Comparison of ENCODE assay signal across 1 cellular context in the genomic region with DNA sequence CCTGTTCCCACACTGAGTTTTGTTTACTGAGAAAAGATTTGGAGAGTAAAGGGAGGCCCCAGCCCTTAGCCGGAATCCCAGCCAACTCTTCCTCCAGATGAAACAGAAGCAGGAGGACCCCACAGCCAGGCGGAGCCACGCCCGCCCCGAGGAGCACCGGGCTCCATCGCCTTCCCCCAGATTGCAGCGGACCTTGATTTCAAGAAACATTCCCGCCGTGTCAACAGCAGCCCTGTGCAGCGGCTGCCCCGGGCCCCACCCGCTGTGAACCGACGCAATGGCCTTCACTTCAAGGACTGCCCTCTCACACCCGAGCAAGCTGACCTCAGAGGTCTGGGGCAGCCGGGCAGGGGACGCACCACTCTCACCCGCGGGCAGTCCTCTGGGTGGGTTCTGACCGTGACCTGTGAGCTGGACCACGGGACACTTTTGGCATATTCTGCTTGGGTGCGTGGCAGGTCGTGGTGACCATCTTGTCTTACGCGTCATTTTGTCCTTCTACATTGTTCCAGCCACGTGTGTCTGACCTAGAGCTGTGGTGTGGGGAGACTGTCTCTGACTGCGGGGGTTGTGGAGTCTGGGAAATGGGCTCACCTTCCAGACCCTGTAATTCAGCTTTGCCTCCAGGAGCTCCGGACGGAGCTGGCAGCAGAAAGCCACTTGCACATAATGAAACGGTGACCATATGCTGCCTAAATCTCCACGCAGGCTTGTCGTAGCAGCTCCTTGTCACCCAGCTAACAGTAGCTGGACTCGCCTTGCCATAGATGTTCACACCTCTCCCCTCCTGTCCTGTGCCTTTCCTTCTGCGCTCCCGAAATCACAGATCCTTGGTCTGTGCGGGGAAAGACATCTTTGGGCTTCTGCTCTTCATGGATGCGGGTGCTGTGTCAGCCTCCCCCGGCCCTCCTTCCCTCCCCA.
TF ChIP-seq lines count a peak whose summit lies in the region.

No MANE protein-coding gene starts in this region.

TF ChIP-seq in HepG2, 621 proteins besides CTCF, POLR2A, EP300 and RAD21 (continued from another document and continues in another):
- TF ChIP-seq, protein P1, sequence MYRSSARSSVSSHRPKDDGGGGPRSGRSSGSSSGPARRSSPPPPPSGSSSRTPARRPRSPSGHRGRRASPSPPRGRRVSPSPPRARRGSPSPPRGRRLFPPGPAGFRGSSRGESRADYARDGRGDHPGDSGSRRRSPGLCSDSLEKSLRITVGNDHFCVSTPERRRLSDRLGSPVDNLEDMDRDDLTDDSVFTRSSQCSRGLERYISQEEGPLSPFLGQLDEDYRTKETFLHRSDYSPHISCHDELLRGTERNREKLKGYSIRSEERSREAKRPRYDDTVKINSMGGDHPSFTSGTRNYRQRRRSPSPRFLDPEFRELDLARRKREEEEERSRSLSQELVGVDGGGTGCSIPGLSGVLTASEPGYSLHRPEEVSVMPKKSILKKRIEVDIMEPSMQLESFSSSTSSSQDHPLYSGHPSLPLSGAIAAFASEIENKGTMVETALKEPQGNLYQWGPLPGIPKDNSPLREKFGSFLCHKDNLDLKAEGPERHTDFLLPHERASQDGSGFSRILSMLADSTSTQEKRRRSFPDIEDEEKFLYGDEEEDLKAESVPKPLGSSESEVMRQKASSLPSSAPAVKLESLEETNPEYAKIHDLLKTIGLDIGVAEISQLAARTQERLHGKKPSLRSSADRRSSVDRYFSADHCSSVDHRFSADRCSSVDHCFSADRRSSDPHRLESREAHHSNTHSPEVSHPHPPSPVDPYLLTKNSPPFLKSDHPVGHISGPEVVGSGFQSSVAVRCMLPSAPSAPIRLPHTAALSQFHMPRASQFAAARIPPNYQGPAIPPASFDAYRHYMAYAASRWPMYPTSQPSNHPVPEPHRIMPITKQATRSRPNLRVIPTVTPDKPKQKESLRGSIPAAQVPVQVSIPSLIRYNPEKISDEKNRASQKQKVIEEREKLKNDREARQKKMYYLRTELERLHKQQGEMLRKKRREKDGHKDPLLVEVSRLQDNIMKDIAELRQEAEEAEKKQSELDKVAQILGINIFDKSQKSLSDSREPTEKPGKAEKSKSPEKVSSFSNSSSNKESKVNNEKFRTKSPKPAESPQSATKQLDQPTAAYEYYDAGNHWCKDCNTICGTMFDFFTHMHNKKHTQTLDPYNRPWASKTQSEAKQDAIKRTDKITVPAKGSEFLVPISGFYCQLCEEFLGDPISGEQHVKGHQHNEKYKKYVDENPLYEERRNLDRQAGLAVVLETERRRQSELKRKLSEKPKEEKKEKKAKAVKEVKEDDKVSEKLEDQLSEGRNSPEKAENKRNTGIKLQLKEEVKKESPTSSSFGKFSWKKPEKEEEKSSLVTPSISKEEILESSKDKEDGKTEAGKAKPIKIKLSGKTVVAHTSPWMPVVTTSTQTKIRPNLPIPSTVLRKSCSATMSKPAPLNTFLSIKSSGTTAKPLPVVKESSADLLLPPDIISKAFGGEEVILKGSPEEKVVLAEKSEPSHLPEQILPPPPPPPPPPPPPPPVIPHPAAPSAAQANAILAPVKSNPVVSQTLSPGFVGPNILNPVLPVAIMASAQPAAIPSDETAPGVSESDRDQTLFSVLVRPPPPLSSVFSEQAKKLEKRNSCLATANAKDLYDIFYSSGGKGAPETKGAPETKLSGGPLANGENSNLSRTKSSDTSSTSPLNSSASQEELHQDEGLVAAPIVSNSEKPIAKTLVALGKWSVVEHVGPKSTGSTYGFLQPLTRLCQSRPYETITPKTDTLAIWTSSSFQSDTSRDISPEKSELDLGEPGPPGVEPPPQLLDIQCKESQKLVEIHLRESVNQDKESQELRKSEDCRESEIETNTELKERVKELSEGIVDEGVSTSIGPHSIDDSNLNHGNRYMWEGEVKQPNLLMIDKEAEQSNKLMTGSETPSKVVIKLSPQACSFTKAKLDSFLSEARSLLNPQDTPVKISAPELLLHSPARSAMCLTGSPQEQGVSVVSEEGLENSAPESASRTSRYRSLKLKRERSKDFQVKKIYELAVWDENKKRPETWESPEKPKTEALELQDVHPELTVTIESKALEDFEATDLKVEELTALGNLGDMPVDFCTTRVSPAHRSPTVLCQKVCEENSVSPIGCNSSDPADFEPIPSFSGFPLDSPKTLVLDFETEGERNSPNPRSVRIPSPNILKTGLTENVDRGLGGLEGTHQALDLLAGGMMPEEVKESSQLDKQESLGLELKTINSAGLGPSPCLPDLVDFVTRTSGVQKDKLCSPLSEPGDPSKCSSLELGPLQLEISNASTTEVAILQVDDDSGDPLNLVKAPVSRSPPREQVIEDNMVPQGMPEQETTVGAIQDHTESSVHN (CRISPR knock-in tag; IDR thresholded peaks at IDR 0.05) = no peak
- TF ChIP-seq POLR2AphosphoS2 (IDR thresholded peaks at IDR 0.05; ENCODE audit: low read depth, low read length) (no peak), ZNF670 (CRISPR knock-in tag; IDR thresholded peaks at IDR 0.05; ENCODE audit: borderline replicate concordance) (no peak), PHB2 (IDR thresholded peaks at IDR 0.05; ENCODE audit: partially characterized antibody) (no peak), TCF12 (IDR thresholded peaks at IDR 0.05) (no peak), TCF12 (CRISPR knock-in tag; IDR thresholded peaks at IDR 0.05) (no peak), ZKSCAN5 (CRISPR knock-in tag; IDR thresholded peaks at IDR 0.05) (no peak), SRSF1 (optimal IDR thresholded peaks at IDR 0.05; ENCODE audit: low read depth, low read length) (no peak), MYC (CRISPR knock-in tag; IDR thresholded peaks at IDR 0.05; ENCODE audit: borderline replicate concordance) (no peak), ASH2L (IDR thresholded peaks at IDR 0.05; ENCODE audit: insufficient read length, low read depth, low read length) (peak; percentile 11), MTA1 (CRISPR knock-in tag; IDR thresholded peaks at IDR 0.05; ENCODE audit: borderline replicate concordance) (peak; percentile 86; the same call in 1 of the 2 replicates), KLF11 (CRISPR knock-in tag; IDR thresholded peaks at IDR 0.05) (0 out of 2 replicates have a peak, but pooled peaks have one; percentile 4), ZNF225 (CRISPR knock-in tag; IDR thresholded peaks at IDR 0.05) (peak; percentile 52; the same call in 1 of the 2 replicates), SMAD9 (CRISPR knock-in tag; IDR thresholded peaks at IDR 0.05) (no peak), SOX13 (IDR thresholded peaks at IDR 0.05) (no peak), SOX13 (CRISPR knock-in tag; conservative IDR thresholded peaks at IDR 0.05 in 1 of 2, IDR thresholded peaks at IDR 0.05 in 1 of 2) (peak in 1 of 2 experiments; percentile 47; a peak in 1 of 4 replicates), ZNF552 (CRISPR knock-in tag; IDR thresholded peaks at IDR 0.05; ENCODE audit: borderline replicate concordance) (no peak), ZNF557 (CRISPR knock-in tag; IDR thresholded peaks at IDR 0.05) (no peak), RFXANK (CRISPR knock-in tag; IDR thresholded peaks at IDR 0.05) (no peak)
- TF ChIP-seq, protein P2, sequence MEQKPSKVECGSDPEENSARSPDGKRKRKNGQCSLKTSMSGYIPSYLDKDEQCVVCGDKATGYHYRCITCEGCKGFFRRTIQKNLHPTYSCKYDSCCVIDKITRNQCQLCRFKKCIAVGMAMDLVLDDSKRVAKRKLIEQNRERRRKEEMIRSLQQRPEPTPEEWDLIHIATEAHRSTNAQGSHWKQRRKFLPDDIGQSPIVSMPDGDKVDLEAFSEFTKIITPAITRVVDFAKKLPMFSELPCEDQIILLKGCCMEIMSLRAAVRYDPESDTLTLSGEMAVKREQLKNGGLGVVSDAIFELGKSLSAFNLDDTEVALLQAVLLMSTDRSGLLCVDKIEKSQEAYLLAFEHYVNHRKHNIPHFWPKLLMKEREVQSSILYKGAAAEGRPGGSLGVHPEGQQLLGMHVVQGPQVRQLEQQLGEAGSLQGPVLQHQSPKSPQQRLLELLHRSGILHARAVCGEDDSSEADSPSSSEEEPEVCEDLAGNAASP (CRISPR knock-in tag; IDR thresholded peaks at IDR 0.05; ENCODE audit: borderline replicate concordance) = peak; percentile 35
- TF ChIP-seq, protein P3, sequence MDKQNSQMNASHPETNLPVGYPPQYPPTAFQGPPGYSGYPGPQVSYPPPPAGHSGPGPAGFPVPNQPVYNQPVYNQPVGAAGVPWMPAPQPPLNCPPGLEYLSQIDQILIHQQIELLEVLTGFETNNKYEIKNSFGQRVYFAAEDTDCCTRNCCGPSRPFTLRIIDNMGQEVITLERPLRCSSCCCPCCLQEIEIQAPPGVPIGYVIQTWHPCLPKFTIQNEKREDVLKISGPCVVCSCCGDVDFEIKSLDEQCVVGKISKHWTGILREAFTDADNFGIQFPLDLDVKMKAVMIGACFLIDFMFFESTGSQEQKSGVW (CRISPR knock-in tag; IDR thresholded peaks at IDR 0.05; ENCODE audit: borderline replicate concordance) = no peak
- TF ChIP-seq, protein P4, sequence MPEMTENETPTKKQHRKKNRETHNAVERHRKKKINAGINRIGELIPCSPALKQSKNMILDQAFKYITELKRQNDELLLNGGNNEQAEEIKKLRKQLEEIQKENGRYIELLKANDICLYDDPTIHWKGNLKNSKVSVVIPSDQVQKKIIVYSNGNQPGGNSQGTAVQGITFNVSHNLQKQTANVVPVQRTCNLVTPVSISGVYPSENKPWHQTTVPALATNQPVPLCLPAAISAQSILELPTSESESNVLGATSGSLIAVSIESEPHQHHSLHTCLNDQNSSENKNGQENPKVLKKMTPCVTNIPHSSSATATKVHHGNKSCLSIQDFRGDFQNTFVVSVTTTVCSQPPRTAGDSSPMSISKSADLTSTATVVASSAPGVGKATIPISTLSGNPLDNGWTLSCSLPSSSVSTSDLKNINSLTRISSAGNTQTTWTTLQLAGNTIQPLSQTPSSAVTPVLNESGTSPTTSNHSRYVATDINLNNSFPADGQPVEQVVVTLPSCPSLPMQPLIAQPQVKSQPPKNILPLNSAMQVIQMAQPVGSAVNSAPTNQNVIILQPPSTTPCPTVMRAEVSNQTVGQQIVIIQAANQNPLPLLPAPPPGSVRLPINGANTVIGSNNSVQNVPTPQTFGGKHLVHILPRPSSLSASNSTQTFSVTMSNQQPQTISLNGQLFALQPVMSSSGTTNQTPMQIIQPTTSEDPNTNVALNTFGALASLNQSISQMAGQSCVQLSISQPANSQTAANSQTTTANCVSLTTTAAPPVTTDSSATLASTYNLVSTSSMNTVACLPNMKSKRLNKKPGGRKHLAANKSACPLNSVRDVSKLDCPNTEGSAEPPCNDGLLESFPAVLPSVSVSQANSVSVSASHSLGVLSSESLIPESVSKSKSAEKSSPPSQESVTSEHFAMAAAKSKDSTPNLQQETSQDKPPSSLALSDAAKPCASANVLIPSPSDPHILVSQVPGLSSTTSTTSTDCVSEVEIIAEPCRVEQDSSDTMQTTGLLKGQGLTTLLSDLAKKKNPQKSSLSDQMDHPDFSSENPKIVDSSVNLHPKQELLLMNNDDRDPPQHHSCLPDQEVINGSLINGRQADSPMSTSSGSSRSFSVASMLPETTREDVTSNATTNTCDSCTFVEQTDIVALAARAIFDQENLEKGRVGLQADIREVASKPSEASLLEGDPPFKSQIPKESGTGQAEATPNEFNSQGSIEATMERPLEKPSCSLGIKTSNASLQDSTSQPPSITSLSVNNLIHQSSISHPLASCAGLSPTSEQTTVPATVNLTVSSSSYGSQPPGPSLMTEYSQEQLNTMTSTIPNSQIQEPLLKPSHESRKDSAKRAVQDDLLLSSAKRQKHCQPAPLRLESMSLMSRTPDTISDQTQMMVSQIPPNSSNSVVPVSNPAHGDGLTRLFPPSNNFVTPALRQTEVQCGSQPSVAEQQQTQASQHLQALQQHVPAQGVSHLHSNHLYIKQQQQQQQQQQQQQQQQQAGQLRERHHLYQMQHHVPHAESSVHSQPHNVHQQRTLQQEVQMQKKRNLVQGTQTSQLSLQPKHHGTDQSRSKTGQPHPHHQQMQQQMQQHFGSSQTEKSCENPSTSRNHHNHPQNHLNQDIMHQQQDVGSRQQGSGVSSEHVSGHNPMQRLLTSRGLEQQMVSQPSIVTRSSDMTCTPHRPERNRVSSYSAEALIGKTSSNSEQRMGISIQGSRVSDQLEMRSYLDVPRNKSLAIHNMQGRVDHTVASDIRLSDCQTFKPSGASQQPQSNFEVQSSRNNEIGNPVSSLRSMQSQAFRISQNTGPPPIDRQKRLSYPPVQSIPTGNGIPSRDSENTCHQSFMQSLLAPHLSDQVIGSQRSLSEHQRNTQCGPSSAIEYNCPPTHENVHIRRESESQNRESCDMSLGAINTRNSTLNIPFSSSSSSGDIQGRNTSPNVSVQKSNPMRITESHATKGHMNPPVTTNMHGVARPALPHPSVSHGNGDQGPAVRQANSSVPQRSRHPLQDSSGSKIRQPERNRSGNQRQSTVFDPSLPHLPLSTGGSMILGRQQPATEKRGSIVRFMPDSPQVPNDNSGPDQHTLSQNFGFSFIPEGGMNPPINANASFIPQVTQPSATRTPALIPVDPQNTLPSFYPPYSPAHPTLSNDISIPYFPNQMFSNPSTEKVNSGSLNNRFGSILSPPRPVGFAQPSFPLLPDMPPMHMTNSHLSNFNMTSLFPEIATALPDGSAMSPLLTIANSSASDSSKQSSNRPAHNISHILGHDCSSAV (CRISPR knock-in tag; IDR thresholded peaks at IDR 0.05; ENCODE audit: borderline replicate concordance) = no peak
- TF ChIP-seq, protein P5, sequence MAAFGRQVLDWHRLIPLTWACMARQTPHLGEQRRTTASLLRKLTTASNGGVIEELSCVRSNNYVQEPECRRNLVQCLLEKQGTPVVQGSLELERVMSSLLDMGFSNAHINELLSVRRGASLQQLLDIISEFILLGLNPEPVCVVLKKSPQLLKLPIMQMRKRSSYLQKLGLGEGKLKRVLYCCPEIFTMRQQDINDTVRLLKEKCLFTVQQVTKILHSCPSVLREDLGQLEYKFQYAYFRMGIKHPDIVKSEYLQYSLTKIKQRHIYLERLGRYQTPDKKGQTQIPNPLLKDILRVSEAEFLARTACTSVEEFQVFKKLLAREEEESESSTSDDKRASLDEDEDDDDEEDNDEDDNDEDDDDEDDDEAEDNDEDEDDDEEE (CRISPR knock-in tag; IDR thresholded peaks at IDR 0.05) = no peak
- TF ChIP-seq, protein P6, sequence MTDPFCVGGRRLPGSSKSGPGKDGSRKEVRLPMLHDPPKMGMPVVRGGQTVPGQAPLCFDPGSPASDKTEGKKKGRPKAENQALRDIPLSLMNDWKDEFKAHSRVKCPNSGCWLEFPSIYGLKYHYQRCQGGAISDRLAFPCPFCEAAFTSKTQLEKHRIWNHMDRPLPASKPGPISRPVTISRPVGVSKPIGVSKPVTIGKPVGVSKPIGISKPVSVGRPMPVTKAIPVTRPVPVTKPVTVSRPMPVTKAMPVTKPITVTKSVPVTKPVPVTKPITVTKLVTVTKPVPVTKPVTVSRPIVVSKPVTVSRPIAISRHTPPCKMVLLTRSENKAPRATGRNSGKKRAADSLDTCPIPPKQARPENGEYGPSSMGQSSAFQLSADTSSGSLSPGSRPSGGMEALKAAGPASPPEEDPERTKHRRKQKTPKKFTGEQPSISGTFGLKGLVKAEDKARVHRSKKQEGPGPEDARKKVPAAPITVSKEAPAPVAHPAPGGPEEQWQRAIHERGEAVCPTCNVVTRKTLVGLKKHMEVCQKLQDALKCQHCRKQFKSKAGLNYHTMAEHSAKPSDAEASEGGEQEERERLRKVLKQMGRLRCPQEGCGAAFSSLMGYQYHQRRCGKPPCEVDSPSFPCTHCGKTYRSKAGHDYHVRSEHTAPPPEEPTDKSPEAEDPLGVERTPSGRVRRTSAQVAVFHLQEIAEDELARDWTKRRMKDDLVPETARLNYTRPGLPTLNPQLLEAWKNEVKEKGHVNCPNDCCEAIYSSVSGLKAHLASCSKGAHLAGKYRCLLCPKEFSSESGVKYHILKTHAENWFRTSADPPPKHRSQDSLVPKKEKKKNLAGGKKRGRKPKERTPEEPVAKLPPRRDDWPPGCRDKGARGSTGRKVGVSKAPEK (CRISPR knock-in tag; IDR thresholded peaks at IDR 0.05; ENCODE audit: borderline replicate concordance) = 0 out of 2 replicates have a peak, but pooled peaks have one; percentile 54
- TF ChIP-seq, protein P7, sequence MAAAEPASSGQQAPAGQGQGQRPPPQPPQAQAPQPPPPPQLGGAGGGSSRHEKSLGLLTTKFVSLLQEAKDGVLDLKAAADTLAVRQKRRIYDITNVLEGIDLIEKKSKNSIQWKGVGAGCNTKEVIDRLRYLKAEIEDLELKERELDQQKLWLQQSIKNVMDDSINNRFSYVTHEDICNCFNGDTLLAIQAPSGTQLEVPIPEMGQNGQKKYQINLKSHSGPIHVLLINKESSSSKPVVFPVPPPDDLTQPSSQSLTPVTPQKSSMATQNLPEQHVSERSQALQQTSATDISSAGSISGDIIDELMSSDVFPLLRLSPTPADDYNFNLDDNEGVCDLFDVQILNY (CRISPR knock-in tag; conservative IDR thresholded peaks at IDR 0.05) = 0 out of 2 replicates have a peak, but pooled peaks have one; percentile 35
